23 cellular contexts compared by ENCODE assay signal in genomic region chr5:171131499-171131898, GRCh38.
"Had no signal": no experiment of that assay in that cellular context is flagged by ENCODE, and none has a peak within 500 bp of the region (broad histone marks: within the 10 kb centered on the region; RNA-seq: fewer than 3 reads in every experiment).

No MANE protein-coding gene starts in this region.

- H3K9me3 ChIP-seq: esophagus squamous epithelium, gastroesophageal sphincter, neutrophil, ovary, prostate gland, right atrium auricular region, spleen, thoracic aorta, vagina had no signal

- DNase-seq: activated CD4-positive, alpha-beta memory T cell treated with anti-CD3 and anti-CD28 coated beads for 36 hours; activated CD4-positive, alpha-beta T cell treated with anti-CD3 and anti-CD28 coated beads for 48 hours; activated naive CD4-positive, alpha-beta T cell treated with Interleukin-2 at 50 U/mL for 16 hours; activated naive CD8-positive, alpha-beta T cell treated with anti-CD3 and anti-CD28 coated beads for 36 hours; activated T-cell treated with anti-CD3 and anti-CD28 coated beads, Interleukin-2, amount 50 U/mL, for 48 hours; amniotic stem cell; cerebellar nuclear complex; esophagus squamous epithelium; left ventricle myocardium superior; mammary epithelial cell; midbrain; natural killer cell; ovary; spleen; stimulated activated CD4-positive, alpha-beta T cell treated with anti-CD3 and anti-CD28 coated beads, Interleukin-4, amount 100 ng/mL, for 24 hours; stimulated activated naive CD4-positive, alpha-beta T cell treated with Interleukin-2 at 50 U/mL for 16 hours had no signal

- H3K4me1 ChIP-seq: esophagus squamous epithelium, gastroesophageal sphincter, prostate gland, right atrium auricular region, spleen, vagina had no signal

- H3K4me3 ChIP-seq: coronary artery, esophagus squamous epithelium, gastroesophageal sphincter, ovary, prostate gland, right atrium auricular region, spleen, thoracic aorta, vagina had no signal

- H3K27me3 ChIP-seq: esophagus squamous epithelium, gastroesophageal sphincter, neutrophil, ovary, right atrium auricular region, spleen, vagina had no signal

- ATAC-seq: gastroesophageal sphincter, left ventricle myocardium superior, natural killer cell had no signal

- H3K27ac ChIP-seq: coronary artery, esophagus squamous epithelium, gastroesophageal sphincter, neutrophil, ovary, prostate gland, right atrium auricular region, spleen, thoracic aorta, vagina had no signal

- H3K36me3 ChIP-seq: esophagus squamous epithelium, gastroesophageal sphincter, neutrophil, ovary, prostate gland, right atrium auricular region, spleen, thoracic aorta, vagina had no signal
